16 cellular contexts compared by ENCODE assay signal in genomic region chr17:57111386-57111785, GRCh38. TPM values are rescaled to one million over a fixed set of nuclear protein-coding genes. Genes with fewer than 3 reads are reported as not detected.
DNase-seq lines count a peak whose midpoint lies in the region; ATAC-seq, FAIRE-seq and TF ChIP-seq lines count a peak whose summit lies in the region.
"Had no signal": no experiment of that assay in that cellular context is flagged by ENCODE, and none has a peak within 500 bp of the region (broad histone marks: within the 10 kb centered on the region; RNA-seq: fewer than 3 reads in every experiment).

No MANE protein-coding gene starts in this region.

- DNase-seq in A549 (ENCODE audit: low read depth in 1 of 2, low spot score in 1 of 2) (no peak), gastrocnemius medialis (no peak), kidney glomerular epithelial cell (lab: John Stamatoyannopoulos, UW) (no peak), osteoblast (ENCODE audit: insufficient read length, low spot score, missing footprints) (no peak), nucleus accumbens (lab: John Stamatoyannopoulos, UW) (no peak)
- DNase-seq: COR-L47, DMS53, H7, NCI-H1417 treated with DMSO at 0.1 percent for 48 hours, NCI-H2081 treated with DMSO at 0.1 percent for 48 hours, NCI-H345, NCI-H69, PC-3 had no signal

- TF ChIP-seq POLR2A in A549 (IDR thresholded peaks at IDR 0.05; ENCODE audit: low read length), result no peak
- no peak for TF ChIP-seq POLR2A in gastrocnemius medialis (IDR thresholded peaks at IDR 0.05)

- no peak overlapping the region for H2AFZ ChIP-seq in osteoblast (ENCODE audit: low read length)

- intact Hi-C loops in gastrocnemius medialis (cut with DNase I; ENCODE audit: low total_unique reads), result loop anchor here (2.0 to 10.0 kb wide), 2 partner anchors 57 to 107 kb away; no protein-coding TSS in a partner anchor

- no peak overlapping the region for H3K4me2 ChIP-seq in A549
- H3K4me2 ChIP-seq in BLaER1, result peak overlapping the region; percentile 77
- H3K4me2 ChIP-seq in osteoblast (ENCODE audit: insufficient read depth, low read length), result no peak overlapping the region

- H3K36me3 ChIP-seq in BLaER1 (peaks cover 88% of the 10 kb centered on the region), esophagus (ENCODE audit: control insufficient read depth in 2 of 2, insufficient read depth in 2 of 2, low read length in 1 of 2) (peaks cover 12 to 37% of the 10 kb centered on the region in 2 donors), gastrocnemius medialis (peaks cover 0 to 41% of the 10 kb centered on the region in 2 donors), osteoblast (ENCODE audit: insufficient read depth, low read length) (no peaks in the 10 kb centered on the region)

- TF ChIP-seq EP300 in A549 (IDR thresholded peaks at IDR 0.05), result no peak

- no peak for TF ChIP-seq CTCF in A549 (IDR thresholded peaks at IDR 0.05)
- TF ChIP-seq CTCF in gastrocnemius medialis (IDR thresholded peaks at IDR 0.05 in 4 of 5, conservative IDR thresholded peaks at IDR 0.05 in 1 of 5), result no peak
- TF ChIP-seq CTCF in osteoblast (IDR thresholded peaks at IDR 0.05; ENCODE audit: extremely low read depth, low read depth, low read length), result no peak

- H3K27me3 ChIP-seq in BLaER1 (no peaks in the 10 kb centered on the region), esophagus (ENCODE audit: control insufficient read depth in 1 of 2, insufficient read depth in 2 of 2, low read length in 2 of 2) (no peaks in the 10 kb centered on the region), gastrocnemius medialis (no peaks in the 10 kb centered on the region), osteoblast (ENCODE audit: insufficient read depth, low read length) (no peaks in the 10 kb centered on the region)

- peak; percentile 7 for FAIRE-seq in A549 (lab: Jason Lieb, UNC)

- TF ChIP-seq RAD21 in A549 (conservative IDR thresholded peaks at IDR 0.05 in 1 of 2, IDR thresholded peaks at IDR 0.05 in 1 of 2), result no peak

- H4K20me1 ChIP-seq in BLaER1 (peaks cover 77% of the 10 kb centered on the region), osteoblast (ENCODE audit: insufficient read depth, low read length) (peaks cover 4% of the 10 kb centered on the region)

- no peaks in the 10 kb centered on the region for H3K79me2 ChIP-seq in osteoblast (ENCODE audit: insufficient read depth, low read length)

- H3K9ac ChIP-seq in BLaER1, result peak overlapping the region; percentile 45

- in situ Hi-C loops in gastrocnemius medialis (cut with MboI; ENCODE audit: low sequenced_read_pairs in 4 of 4), result loop anchor here in 1 of 4 donors (25.0 kb wide), 1 partner anchor 1001 kb away; no protein-coding TSS in a partner anchor

- CTCF ChIA-PET in A549 (lab: Yijun Ruan, JAX), result interaction anchor here (1.3 to 9.9 kb wide), 4 partner anchors 9 to 722 kb away, joined by 3 to 77 read pairs (median 22); no protein-coding TSS in a partner anchor

- 85% methylated on average over 3 of the region's 3 CpGs for WGBS in A549 (ENCODE audit: missing lambda C conversion rate)
- 82 to 86% methylated on average over 3 of the region's 3 CpGs for WGBS in esophagus, 2 donors

- POLR2A ChIA-PET in A549 (lab: Yijun Ruan, JAX), result no interaction called here

- H3K27ac ChIP-seq in A549 (no peak overlapping the region), BLaER1 (peak overlapping the region; percentile 62), esophagus (ENCODE audit: low read depth in 2 of 2, low read length in 1 of 2) (peak overlapping the region; percentile 34 to 53), gastrocnemius medialis (peak overlapping the region; percentile 93 to 99 (median 95)), osteoblast (ENCODE audit: low read depth, low read length) (no peak overlapping the region)
- H3K27ac ChIP-seq: SK-N-MC had no signal

- no peak overlapping the region for H3K4me3 ChIP-seq in A549
- no peak overlapping the region for H3K4me3 ChIP-seq in BLaER1
- no peak overlapping the region for H3K4me3 ChIP-seq in esophagus (ENCODE audit: low read depth in 1 of 2, low read length in 2 of 2)
- H3K4me3 ChIP-seq in gastrocnemius medialis, result no peak overlapping the region
- H3K4me3 ChIP-seq in osteoblast (ENCODE audit: insufficient read depth, low read length), result no peak overlapping the region
- H3K4me3 ChIP-seq: SK-N-MC had no signal

- no peak for ATAC-seq in A549
- ATAC-seq in gastrocnemius medialis, result no peak
- ATAC-seq: PC-3 had no signal

- H3K4me1 ChIP-seq in A549, result peaks cover 23% of the 10 kb centered on the region
- peaks cover 43% of the 10 kb centered on the region for H3K4me1 ChIP-seq in BLaER1
- H3K4me1 ChIP-seq in esophagus (ENCODE audit: control insufficient read depth in 2 of 2, insufficient read depth in 2 of 2, low read length in 1 of 2), result peaks cover 12 to 28% of the 10 kb centered on the region in 2 donors
- peaks cover 51 to 61% of the 10 kb centered on the region in 2 donors for H3K4me1 ChIP-seq in gastrocnemius medialis
- H3K4me1 ChIP-seq in osteoblast (ENCODE audit: insufficient read depth, low read length), result no peaks in the 10 kb centered on the region

- H3K9me3 ChIP-seq in A549, result no peaks in the 10 kb centered on the region
- H3K9me3 ChIP-seq in BLaER1, result no peaks in the 10 kb centered on the region
- H3K9me3 ChIP-seq in esophagus (ENCODE audit: control insufficient read depth in 2 of 2, insufficient read depth in 1 of 2, low read depth in 1 of 2, low read length in 1 of 2), result no peaks in the 10 kb centered on the region
- no peaks in the 10 kb centered on the region for H3K9me3 ChIP-seq in gastrocnemius medialis
- no peaks in the 10 kb centered on the region for H3K9me3 ChIP-seq in osteoblast (ENCODE audit: low read depth, low read length)

TF ChIP-seq in A549, 52 proteins besides CTCF, POLR2A, EP300 and RAD21:
- TF ChIP-seq SREBF2 (IDR thresholded peaks at IDR 0.05), result no peak
- TF ChIP-seq TFCP2L1 (CRISPR knock-in tag; IDR thresholded peaks at IDR 0.05), result no peak
- peak; percentile 33 for TF ChIP-seq ZFP36 (IDR thresholded peaks at IDR 0.05; ENCODE audit: borderline replicate concordance, partially characterized antibody)
- TF ChIP-seq CHD2 (IDR thresholded peaks at IDR 0.05; ENCODE audit: low read length, partially characterized antibody), result no peak
- TF ChIP-seq POLR2AphosphoS2 (conservative IDR thresholded peaks at IDR 0.05; ENCODE audit: low read length), result no peak
- peak; percentile 67; the same call in 1 of the 2 replicates for TF ChIP-seq KDM1A (IDR thresholded peaks at IDR 0.05; ENCODE audit: low read depth)
- no peak for TF ChIP-seq FOSB (CRISPR knock-in tag; IDR thresholded peaks at IDR 0.05)
- TF ChIP-seq MYC (IDR thresholded peaks at IDR 0.05; ENCODE audit: borderline replicate concordance, low read length), result no peak
- TF ChIP-seq SMC3 (IDR thresholded peaks at IDR 0.05), result no peak
- TF ChIP-seq TP53 (CRISPR knock-in tag; IDR thresholded peaks at IDR 0.05), result no peak

RNA-seq across cellular contexts. Expression of gene AKAP1, which starts 26.3 kb away (rescaled TPM):
- polyA plus RNA-seq in A549 (2011; rRNA removed) (45.8 and 91.1 TPM in 2 replicates), A549 (2017; fragmentation: RNase III; extraction: RNeasy Plus Mini Kit Qiagen cat#74134 plus additional on column Dnase treatment) (45.4 to 49.4 TPM (median 48.0 TPM) in 3 replicates), esophagus (10 to 100 TPM; 15.1 to 27.8 TPM)
- polyA plus RNA-seq in A549 (2012; cell fraction: cytosol; rRNA removed), result 103 and 110 TPM in 2 replicates
- 243 and 294 TPM in 2 replicates for polyA plus RNA-seq in A549 (2012; cell fraction: nucleus; rRNA removed)
- 121 and 143 TPM in 2 replicates for polyA minus RNA-seq in A549 (2011; rRNA and poly(A)+ RNA removed)
- total RNA-seq in gastrocnemius medialis (100 to 1,000 TPM in 2 of 4 donors, 10 to 100 TPM in 2; 57.5 to 174 (median 117) TPM), osteoblast (14.5 and 19.7 TPM in 2 replicates)

Comparison
In these comparisons a context has a peak if more than half of its experiments do, and no peak if none do; other contexts are left out.
1. H3K27ac ChIP-seq: peak in BLaER1 (single experiment), esophagus (2 of 2) and gastrocnemius medialis (4 of 4); none in A549 (0 of 2) and osteoblast (single experiment).